ENCODE assay signal across 29 cellular contexts in the genomic region with DNA sequence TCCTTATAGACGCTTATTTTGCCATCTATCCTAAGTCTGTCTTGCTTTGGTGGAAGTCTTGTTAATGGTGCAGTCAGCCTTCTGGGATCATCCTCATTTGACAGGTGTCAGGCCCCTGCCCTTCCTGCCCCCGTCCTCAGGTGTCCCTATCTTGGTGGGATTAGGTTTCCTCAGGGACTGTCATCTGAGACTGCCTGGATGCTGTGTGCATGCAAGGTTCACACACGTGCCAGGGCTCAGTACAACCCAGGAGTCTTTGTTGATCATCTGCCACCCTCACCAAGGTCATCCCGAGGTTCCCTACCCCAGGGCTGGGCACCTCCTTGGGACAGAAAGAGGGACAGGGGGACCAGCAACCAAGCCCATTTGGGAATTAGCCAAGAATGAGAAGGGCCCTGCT. TPM values are rescaled to one million over a fixed set of nuclear protein-coding genes. Genes with fewer than 3 reads are reported as not detected.
"Had no signal": no experiment of that assay in that cellular context is flagged by ENCODE, and none has a peak within 500 bp of the region (broad histone marks: within the 10 kb centered on the region; RNA-seq: fewer than 3 reads in every experiment).

No MANE protein-coding gene starts in this region.

- H3K27me3 ChIP-seq: colonic mucosa, hepatocyte, right lobe of liver, uterus had no signal

- H3K4me1 Mint-ChIP-seq: activated naive CD4-positive, alpha-beta T cell treated with anti-CD3 and anti-CD28 coated beads, Interleukin-2, amount 50 U/mL, for 24 hours; activated naive CD8-positive, alpha-beta T cell treated with anti-CD3 and anti-CD28 coated beads, Interleukin-2, amount 50 U/mL, for 24 hours; activated T-helper 17 cell treated with anti-CD3 and anti-CD28 coated beads, Interleukin-2, amount 50 U/mL, for 72 hours; central memory CD8-positive, alpha-beta T cell; T-helper 17 cell had no signal

- H3K4me1 ChIP-seq: colonic mucosa, right lobe of liver, uterus had no signal

- H3K36me3 Mint-ChIP-seq: activated naive CD4-positive, alpha-beta T cell treated with anti-CD3 and anti-CD28 coated beads, Interleukin-2, amount 50 U/mL, for 24 hours; naive thymus-derived CD4-positive, alpha-beta T cell; type B pancreatic cell; WTC11 had no signal

- ATAC-seq: activated CD8-positive, alpha-beta T cell treated with anti-CD3 and anti-CD28 coated beads for 36 hours; activated naive CD8-positive, alpha-beta T cell treated with anti-CD3 and anti-CD28 coated beads, Interleukin-2, amount 50 U/mL, for 24 hours; activated T-cell treated with anti-CD3 and anti-CD28 coated beads, Interleukin-2, amount 50 U/mL, for 4 hours; activated T-helper 17 cell treated with anti-CD3 and anti-CD28 coated beads, Interleukin-2, amount 50 U/mL, for 72 hours; effector memory CD8-positive, alpha-beta T cell; gastroesophageal sphincter; left cardiac atrium; naive thymus-derived CD4-positive, alpha-beta T cell; right lobe of liver; stimulated activated naive CD8-positive, alpha-beta T cell treated with anti-CD3 and anti-CD28 coated beads, Interleukin-15, Interleukin-2, amounts not matched to agents 100 U/mL and 50 U/mL, for 24 hours; T-helper 17 cell; WTC11 had no signal

- H3K27me3 Mint-ChIP-seq: activated naive CD4-positive, alpha-beta T cell treated with anti-CD3 and anti-CD28 coated beads, Interleukin-2, amount 50 U/mL, for 24 hours; activated naive CD8-positive, alpha-beta T cell treated with anti-CD3 and anti-CD28 coated beads, Interleukin-2, amount 50 U/mL, for 24 hours; type B pancreatic cell had no signal

- H3K27ac ChIP-seq: colonic mucosa, gastroesophageal sphincter, hepatocyte, right lobe of liver, skin epidermis, uterus had no signal

- H3K4me3 ChIP-seq: colonic mucosa, gastroesophageal sphincter, hepatocyte, right lobe of liver, skin epidermis, uterus had no signal

- H3K9me3 Mint-ChIP-seq: activated CD8-positive, alpha-beta T cell treated with anti-CD3 and anti-CD28 coated beads for 36 hours; activated naive CD4-positive, alpha-beta T cell treated with anti-CD3 and anti-CD28 coated beads, Interleukin-2, amount 50 U/mL, for 24 hours; activated naive CD8-positive, alpha-beta T cell treated with anti-CD3 and anti-CD28 coated beads, Interleukin-2, amount 50 U/mL, for 24 hours; activated T-cell treated with anti-CD3 and anti-CD28 coated beads, Interleukin-2, amount 50 U/mL, for 4 hours; activated T-helper 17 cell treated with anti-CD3 and anti-CD28 coated beads, Interleukin-2, amount 50 U/mL, for 72 hours; central memory CD8-positive, alpha-beta T cell; effector memory CD8-positive, alpha-beta T cell; naive thymus-derived CD4-positive, alpha-beta T cell; neural crest cell; type B pancreatic cell; WTC11 had no signal

- H3K9me3 ChIP-seq: colonic mucosa, gastroesophageal sphincter, right lobe of liver, uterus had no signal

- H3K4me3 Mint-ChIP-seq: activated CD8-positive, alpha-beta T cell treated with anti-CD3 and anti-CD28 coated beads for 36 hours; activated naive CD4-positive, alpha-beta T cell treated with anti-CD3 and anti-CD28 coated beads, Interleukin-2, amount 50 U/mL, for 24 hours; activated naive CD8-positive, alpha-beta T cell treated with anti-CD3 and anti-CD28 coated beads, Interleukin-2, amount 50 U/mL, for 24 hours; activated T-cell treated with anti-CD3 and anti-CD28 coated beads, Interleukin-2, amount 50 U/mL, for 4 hours; activated T-helper 17 cell treated with anti-CD3 and anti-CD28 coated beads, Interleukin-2, amount 50 U/mL, for 72 hours; central memory CD8-positive, alpha-beta T cell; effector memory CD8-positive, alpha-beta T cell; naive thymus-derived CD4-positive, alpha-beta T cell; neural crest cell; T-helper 17 cell; type B pancreatic cell; WTC11 had no signal

- DNase-seq: activated CD4-positive, alpha-beta T cell treated with anti-CD3 and anti-CD28 coated beads for 1 hour; activated CD4-positive, alpha-beta T cell treated with anti-CD3 and anti-CD28 coated beads, Interleukin-2, amount 50 U/mL, for 1 hour; activated CD8-positive, alpha-beta T cell treated with anti-CD3 and anti-CD28 coated beads for 36 hours; activated naive CD8-positive, alpha-beta T cell treated with anti-CD3 and anti-CD28 coated beads, Interleukin-2, amount 50 U/mL, for 24 hours; activated T-cell treated with anti-CD3 and anti-CD28 coated beads, Interleukin-2, amount 50 U/mL, for 4 hours; amygdala; colonic mucosa; effector memory CD8-positive, alpha-beta T cell; erythroblast; left cardiac atrium; midbrain; naive thymus-derived CD4-positive, alpha-beta T cell; occipital lobe; right lobe of liver; stimulated activated CD4-positive, alpha-beta T cell treated with anti-CD3 and anti-CD28 coated beads, Interleukin-12 subunit alpha, Interleukin-12 subunit beta, amount 100 ng/mL, for 4 hours; stimulated activated CD4-positive, alpha-beta T cell treated with anti-CD3 and anti-CD28 coated beads, Interleukin-4, amount 100 ng/mL, for 1 hour; stimulated activated naive CD8-positive, alpha-beta T cell treated with anti-CD3 and anti-CD28 coated beads, Interleukin-15, Interleukin-2, amounts not matched to agents 100 U/mL and 50 U/mL, for 24 hours; T-helper 17 cell; T1000; uterus had no signal

- H3K27ac Mint-ChIP-seq: activated CD8-positive, alpha-beta T cell treated with anti-CD3 and anti-CD28 coated beads for 36 hours; activated naive CD4-positive, alpha-beta T cell treated with anti-CD3 and anti-CD28 coated beads, Interleukin-2, amount 50 U/mL, for 24 hours; activated naive CD8-positive, alpha-beta T cell treated with anti-CD3 and anti-CD28 coated beads, Interleukin-2, amount 50 U/mL, for 24 hours; activated T-helper 17 cell treated with anti-CD3 and anti-CD28 coated beads, Interleukin-2, amount 50 U/mL, for 72 hours; effector memory CD8-positive, alpha-beta T cell; naive thymus-derived CD4-positive, alpha-beta T cell; T-helper 17 cell; type B pancreatic cell; WTC11 had no signal

- H3K36me3 ChIP-seq: colonic mucosa, gastroesophageal sphincter, right lobe of liver, uterus had no signal

RNA-seq across cellular contexts. Expression of gene PADI2, which starts 18.0 kb away (rescaled TPM):
- total RNA-seq: activated CD8-positive, alpha-beta T cell treated with anti-CD3 and anti-CD28 coated beads for 36 hours had no signal
- polyA plus RNA-seq: naive thymus-derived CD4-positive, alpha-beta T cell had no signal
